1 cellular context compared by ENCODE assay signal in the genomic region with DNA sequence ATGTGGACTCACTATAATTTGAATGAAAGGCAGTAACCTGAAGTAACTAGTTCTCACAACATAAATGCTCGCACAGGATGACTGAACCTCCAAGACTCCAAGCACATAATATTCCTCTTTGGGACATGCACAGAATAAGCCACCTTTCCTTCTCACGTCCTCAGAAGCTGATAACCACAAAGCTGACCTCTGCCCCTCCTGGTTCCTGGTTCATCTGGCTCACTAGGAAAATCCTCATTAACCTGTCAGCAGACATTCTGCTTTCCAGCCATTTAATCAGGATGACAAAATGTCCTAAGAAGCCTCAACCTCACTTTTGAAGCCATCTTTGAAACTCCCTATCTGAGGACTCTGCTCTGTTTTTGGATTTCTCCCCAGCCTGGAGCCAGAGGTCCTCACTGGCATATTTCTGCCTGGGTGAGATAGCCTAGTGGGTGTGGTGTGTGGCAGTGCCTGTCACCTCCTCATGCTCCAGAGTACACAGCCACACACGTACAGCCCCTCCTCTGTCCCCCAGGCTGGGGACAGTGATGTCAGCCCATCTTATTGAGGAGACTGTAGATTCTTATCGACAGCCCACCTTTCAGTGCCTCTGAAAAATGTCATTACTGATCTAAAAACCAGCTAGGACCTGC.
TF ChIP-seq lines count a peak whose summit lies in the region.

No MANE protein-coding gene starts in this region.

TF ChIP-seq in H1, 55 proteins besides CTCF, POLR2A, EP300 and RAD21:
- TF ChIP-seq POU5F1 (IDR thresholded peaks at IDR 0.05; ENCODE audit: low read depth, low read length) (no peak), YY1 (IDR thresholded peaks at IDR 0.05; ENCODE audit: low read depth, low read length) (no peak), CHD1 (IDR thresholded peaks at IDR 0.05; ENCODE audit: low read depth, low read length) (no peak), KDM5A (IDR thresholded peaks at IDR 0.05; ENCODE audit: low read length) (no peak), CREB1 (IDR thresholded peaks at IDR 0.05) (no peak), PHF8 (conservative IDR thresholded peaks at IDR 0.05; ENCODE audit: low read depth, low read length) (no peak), JUN (IDR thresholded peaks at IDR 0.05; ENCODE audit: low read depth, low read length) (no peak), SIX5 (IDR thresholded peaks at IDR 0.05; ENCODE audit: low read depth, low read length) (no peak), CBX5 (IDR thresholded peaks at IDR 0.05; ENCODE audit: low read depth, low read length) (no peak), TEAD4 (IDR thresholded peaks at IDR 0.05; ENCODE audit: low read depth, low read length) (no peak)
